Comparison of ENCODE assay signal across 9 cellular contexts in the genomic region with DNA sequence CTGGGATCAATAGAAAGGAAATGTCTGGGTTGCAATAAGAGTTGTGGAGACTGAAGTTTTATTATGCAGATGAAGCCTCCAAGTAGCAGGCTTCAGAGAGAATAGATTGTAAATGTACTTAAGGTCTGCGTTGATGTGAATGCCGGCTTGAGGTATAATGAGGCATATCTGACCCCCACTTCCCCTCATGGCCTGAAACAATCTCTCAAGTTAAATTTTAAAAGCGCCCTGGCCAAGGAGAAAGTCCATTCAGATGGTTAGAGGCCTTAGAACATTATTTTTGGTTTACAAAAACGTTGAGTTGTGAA. TPM values are rescaled to one million over a fixed set of nuclear protein-coding genes. Genes with fewer than 3 reads are reported as not detected.
A peak's percentile ranks its signal among the peaks of the same experiment; 100 is the strongest.
DNase-seq lines count a peak whose midpoint lies in the region; ATAC-seq and TF ChIP-seq lines count a peak whose summit lies in the region.
"Had no signal": no experiment of that assay in that cellular context is flagged by ENCODE, and none has a peak within 500 bp of the region (broad histone marks: within the 10 kb centered on the region; RNA-seq: fewer than 3 reads in every experiment).

No MANE protein-coding gene starts in this region.

- no peak for TF ChIP-seq CTCF in CD8-positive, alpha-beta T cell (IDR thresholded peaks at IDR 0.05)
- no peak for TF ChIP-seq CTCF in neutrophil (IDR thresholded peaks at IDR 0.05)

- H3K4me1 Mint-ChIP-seq in CD8-positive, alpha-beta T cell (ENCODE audit: low read depth) = peaks cover 47% of the 10 kb centered on the region

- H3K9ac ChIP-seq in Karpas-422 (ENCODE audit: low read length) = peak overlapping the region; percentile 74
- no peak overlapping the region for H3K9ac ChIP-seq in endocrine pancreas (ENCODE audit: control insufficient read depth, insufficient read depth, low read length)

- no peak for ATAC-seq in CD8-positive, alpha-beta T cell
- no peak for ATAC-seq in HG02852 (IDR thresholded peaks at IDR 0.05; ENCODE audit: unreplicated experiment)

- no peaks in the 10 kb centered on the region for H3K27me3 ChIP-seq in CD8-positive, alpha-beta T cell (ENCODE audit: insufficient read depth, low read length)
- H3K27me3 ChIP-seq in Karpas-422 (ENCODE audit: low read length) (no peaks in the 10 kb centered on the region), endocrine pancreas (ENCODE audit: control insufficient read depth, insufficient read depth, low read length) (no peaks in the 10 kb centered on the region), neutrophil (no peaks in the 10 kb centered on the region)

- no peaks in the 10 kb centered on the region for H3K36me3 ChIP-seq in CD8-positive, alpha-beta T cell (ENCODE audit: insufficient read depth, low read length)
- H3K36me3 ChIP-seq in Karpas-422 (ENCODE audit: insufficient read depth, low read length) = peaks cover 4% of the 10 kb centered on the region; the same call in 1 of the 2 replicates
- H3K36me3 ChIP-seq in endocrine pancreas (ENCODE audit: control insufficient read depth, insufficient read depth, low read length) = no peaks in the 10 kb centered on the region
- H3K36me3 ChIP-seq in neutrophil = no peaks in the 10 kb centered on the region

- H2AFZ ChIP-seq in Karpas-422 (ENCODE audit: low read length) = no peak overlapping the region

- POLR2A ChIA-PET in CD8-positive, alpha-beta T cell (lab: Charles Lee) = interaction anchor here (1.2 kb wide), 1 partner anchor 159 kb away, joined by 3 read pairs; no protein-coding TSS in a partner anchor

- CTCF ChIA-PET in CD8-positive, alpha-beta T cell (lab: Charles Lee) = no interaction called here

- intact Hi-C loops in CD8-positive, alpha-beta T cell (cut with DNase I, micrococcal nuclease) = loop anchor here in 1 of 2 experiments (1.0 kb wide), 1 partner anchor 102 kb away; a partner anchor contains a TSS

- no peak for DNase-seq in CD8-positive, alpha-beta T cell
- DNase-seq in Karpas-422 (no peak), HK-2 (ENCODE audit: unreplicated experiment) (no peak)
- DNase-seq in stimulated activated naive CD4-positive, alpha-beta T cell (lab: John Stamatoyannopoulos, UW) = no peak
- DNase-seq in effector CD8-positive, alpha-beta T cell (lab: John Stamatoyannopoulos, UW) = no peak

- H3K4me3 ChIP-seq in CD8-positive, alpha-beta T cell (ENCODE audit: low read depth, low read length) = peak overlapping the region; percentile 40
- peak overlapping the region; percentile 52 for H3K4me3 ChIP-seq in Karpas-422 (ENCODE audit: low read length)
- H3K4me3 ChIP-seq in endocrine pancreas (ENCODE audit: control insufficient read depth, insufficient read depth, low read length) = peak overlapping the region; percentile 83
- peak overlapping the region; percentile 55 to 63 for H3K4me3 ChIP-seq in neutrophil (ENCODE audit: low read depth in 1 of 2, low read length in 1 of 2)

- H3K9me3 Mint-ChIP-seq in CD8-positive, alpha-beta T cell = no peaks in the 10 kb centered on the region

- H3K27ac ChIP-seq in CD8-positive, alpha-beta T cell (ENCODE audit: low read depth, low read length) = no peak overlapping the region
- H3K27ac ChIP-seq in Karpas-422 (ENCODE audit: low read length) (peak overlapping the region; percentile 99), neutrophil (peak overlapping the region; percentile 67)

- H3K9me2 ChIP-seq in Karpas-422 (replicated peaks; ENCODE audit: insufficient read depth, low read length) = no peaks in the 10 kb centered on the region

- no peaks in the 10 kb centered on the region for H3K36me3 Mint-ChIP-seq in CD8-positive, alpha-beta T cell

- peaks cover 37% of the 10 kb centered on the region for H3K4me1 ChIP-seq in CD8-positive, alpha-beta T cell (ENCODE audit: insufficient read depth, low read length)
- peaks cover 70% of the 10 kb centered on the region for H3K4me1 ChIP-seq in Karpas-422 (ENCODE audit: low read length)
- peaks cover 5% of the 10 kb centered on the region for H3K4me1 ChIP-seq in endocrine pancreas (ENCODE audit: control insufficient read depth, insufficient read depth, low read length)
- H3K4me1 ChIP-seq in neutrophil (ENCODE audit: control insufficient read depth in 1 of 2, insufficient read depth in 1 of 2, low read depth in 1 of 2, low read length in 1 of 2) = peaks cover 51% of the 10 kb centered on the region in 2 experiments

- H3K27me3 Mint-ChIP-seq in CD8-positive, alpha-beta T cell (ENCODE audit: low read depth) = no peaks in the 10 kb centered on the region

- peaks cover 45% of the 10 kb centered on the region for H3K79me2 ChIP-seq in Karpas-422 (ENCODE audit: low read length)

- no peaks in the 10 kb centered on the region for H3K9me3 ChIP-seq in CD8-positive, alpha-beta T cell (ENCODE audit: low read length)
- H3K9me3 ChIP-seq in Karpas-422 (ENCODE audit: low read length) (no peaks in the 10 kb centered on the region), endocrine pancreas (ENCODE audit: control insufficient read depth, low read length) (no peaks in the 10 kb centered on the region), neutrophil (no peaks in the 10 kb centered on the region)
- H3K9me3 ChIP-seq: mucosa of descending colon had no signal

- H3K4me3 Mint-ChIP-seq in CD8-positive, alpha-beta T cell = peak overlapping the region; percentile 82

- H3K27ac Mint-ChIP-seq in CD8-positive, alpha-beta T cell = peak overlapping the region; percentile 77

- H4K20me1 ChIP-seq in Karpas-422 (ENCODE audit: insufficient read depth, low read depth, low read length) = no peaks in the 10 kb centered on the region

- H3K4me2 ChIP-seq in Karpas-422 (ENCODE audit: low read depth, low read length, poor library complexity, severe bottlenecking) = peak overlapping the region; percentile 97

RNA-seq across cellular contexts. Expression of a gene that starts 28.3 kb away (rescaled TPM):
- total RNA-seq in CD8-positive, alpha-beta T cell = not detected
- total RNA-seq in Karpas-422 (2014; rRNA removed; shearing (Covaris generic); ENCODE audit: low replicate concordance) = not detected in 2 replicates
- total RNA-seq: mucosa of descending colon had no signal
